ENCODE assay signal across 12 cellular contexts in the genomic region with DNA sequence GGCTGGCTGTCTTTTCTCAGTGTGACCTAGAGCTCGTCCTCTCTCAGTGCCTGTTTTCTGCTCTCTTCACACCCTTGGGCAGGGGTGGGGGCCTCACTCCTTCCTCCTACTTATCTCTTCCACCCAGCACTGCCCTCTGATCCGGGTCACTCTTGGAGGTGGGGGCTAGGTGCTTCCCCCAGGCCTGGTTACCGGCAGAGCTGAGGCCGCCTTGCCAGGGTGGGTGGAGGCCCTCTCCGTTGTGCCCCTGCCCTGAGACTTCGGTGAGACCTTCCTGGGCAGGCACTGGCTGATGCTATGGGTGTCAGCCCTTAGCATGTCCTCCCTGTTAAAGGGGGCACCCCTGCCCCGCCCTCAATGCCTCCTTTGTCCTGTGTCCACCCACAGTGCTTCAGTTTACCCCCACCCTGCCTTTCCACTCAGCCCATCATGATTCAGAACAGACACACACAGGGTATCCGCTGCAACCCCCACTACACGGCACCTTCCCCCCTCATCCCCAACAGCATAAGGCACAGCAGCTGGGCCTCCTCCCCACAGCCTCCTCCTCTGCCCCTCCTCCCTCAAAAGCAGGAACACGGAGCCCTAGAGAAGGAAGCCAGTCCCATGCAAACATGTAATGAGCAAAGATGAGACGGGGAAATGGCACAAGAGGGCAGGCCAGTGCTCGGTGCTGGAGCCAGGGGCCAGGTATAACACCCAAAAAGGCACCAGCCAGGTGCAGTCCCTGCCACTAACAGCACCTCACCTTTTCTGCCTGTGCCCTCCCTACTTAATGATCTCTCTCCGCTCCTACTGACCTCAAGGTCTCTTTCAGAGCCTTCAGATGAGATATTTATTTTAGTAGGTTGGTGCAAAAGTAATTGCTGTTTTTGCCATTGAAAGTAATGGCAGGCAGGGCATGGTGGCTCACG. TPM values are rescaled to one million over a fixed set of nuclear protein-coding genes. Genes with fewer than 3 reads are reported as not detected.
DNase-seq lines count a peak whose midpoint lies in the region; ATAC-seq and TF ChIP-seq lines count a peak whose summit lies in the region.
"Had no signal": no experiment of that assay in that cellular context is flagged by ENCODE, and none has a peak within 500 bp of the region (broad histone marks: within the 10 kb centered on the region; RNA-seq: fewer than 3 reads in every experiment).

No MANE protein-coding gene starts in this region.

- H3K27me3 ChIP-seq in DND-41 (ENCODE audit: insufficient read depth, low read length, poor library complexity) (no peaks in the 10 kb centered on the region), left lung (peaks cover 8 to 24% of the 10 kb centered on the region in 2 donors)

- H3K27ac ChIP-seq in DND-41 (ENCODE audit: low read length) (no peak overlapping the region), left lung (no peak overlapping the region)
- H3K27ac ChIP-seq: tibial artery had no signal

- H3K4me3 ChIP-seq in DND-41 (ENCODE audit: low read depth in 1 of 2, low read length in 2 of 2) (no peak overlapping the region), left lung (no peak overlapping the region)
- H3K4me3 ChIP-seq: lung, tibial artery had no signal

- H4K20me1 ChIP-seq in DND-41 (ENCODE audit: insufficient read depth, low read length), result no peaks in the 10 kb centered on the region

- no peak overlapping the region for H3K9ac ChIP-seq in DND-41 (ENCODE audit: low read depth, low read length)

- ATAC-seq in DND-41 (ENCODE audit: insufficient read depth, low read depth) (peak; percentile 19; the same call in 1 of the 3 replicates), left lung (peak; percentile 12), HG03521 (IDR thresholded peaks at IDR 0.05; ENCODE audit: unreplicated experiment) (no peak), HG02981 (IDR thresholded peaks at IDR 0.05; ENCODE audit: unreplicated experiment) (no peak)

- H3K4me2 ChIP-seq in DND-41 (ENCODE audit: insufficient read depth, low read length), result no peak overlapping the region

- H3K36me3 ChIP-seq in DND-41 (ENCODE audit: insufficient read depth, low read length), result no peaks in the 10 kb centered on the region
- H3K36me3 ChIP-seq in left lung, result peaks cover 0 to 4% of the 10 kb centered on the region in 2 donors

- H3K79me2 ChIP-seq in DND-41 (ENCODE audit: insufficient read depth, low read length), result no peaks in the 10 kb centered on the region

- H3K4me1 ChIP-seq in DND-41 (ENCODE audit: insufficient read depth, low read length), result no peaks in the 10 kb centered on the region
- H3K4me1 ChIP-seq in left lung, result peaks cover 0 to 37% of the 10 kb centered on the region in 2 donors

- no peaks in the 10 kb centered on the region for H3K9me3 ChIP-seq in DND-41 (ENCODE audit: insufficient read depth, low read length, severe bottlenecking)
- H3K9me3 ChIP-seq in left lung, result no peaks in the 10 kb centered on the region
- H3K9me3 ChIP-seq: tibial artery had no signal

- DNase-seq in DND-41 (no peak), NCI-H82 treated with DMSO at 0.1 percent for 48 hours (lab: John Stamatoyannopoulos, UW; ENCODE audit: unreplicated experiment) (peak; percentile 30), left lung (peak in 1 of 2 donors; percentile 71)
- no peak for DNase-seq in activated effector memory CD4-positive, alpha-beta T cell treated with anti-CD3 and anti-CD28 coated beads, Interleukin-2, amount 50 U/mL, for 16 hours
- DNase-seq: activated CD4-positive, alpha-beta memory T cell treated with anti-CD3 and anti-CD28 coated beads, Interleukin-2, amount 10 ng/mL, durations not matched to agents 7 days and 5 days; activated naive CD8-positive, alpha-beta T cell treated with anti-CD3 and anti-CD28 coated beads, Interleukin-2, amount 10 ng/mL, durations not matched to agents 7 days and 5 days; dermis blood vessel endothelial cell; tibial artery had no signal

- no peak overlapping the region for H2AFZ ChIP-seq in DND-41 (ENCODE audit: low read depth, low read length)

- intact Hi-C loops in left lung (cut with DNase I), result no loop called here

- TF ChIP-seq CTCF in DND-41 (IDR thresholded peaks at IDR 0.05; ENCODE audit: borderline replicate concordance, extremely low read depth, low read length, poor library complexity, severe bottlenecking) (no peak), left lung (IDR thresholded peaks at IDR 0.05) (no peak)

RNA-seq across cellular contexts. Expression of gene ZGLP1, which starts 9.8 kb away (rescaled TPM):
- 1 to 10 TPM; 2.8 to 7.8 TPM for total RNA-seq in left lung

RNA-seq across cellular contexts. Expression of gene ICAM5, which starts 10.1 kb away (rescaled TPM):
- total RNA-seq in left lung, result 10 to 100 TPM; 10.2 to 25.7 TPM
- total RNA-seq: progenitor cell of endocrine pancreas had no signal

RNA-seq across cellular contexts. Expression of gene ICAM4, which starts 13.0 kb away (rescaled TPM):
- total RNA-seq in left lung, result 10 to 100 TPM in 1 of 2 donors, 1 to 10 TPM in 1; 4.5 to 17.9 TPM
- total RNA-seq: progenitor cell of endocrine pancreas had no signal

RNA-seq across cellular contexts. Expression of gene FDX2, which starts 16.0 kb away (rescaled TPM):
- total RNA-seq in left lung, result 10 to 100 TPM; 19.8 to 25.4 TPM

RNA-seq across cellular contexts. Expression of gene ICAM1, which starts 28.9 kb away (rescaled TPM):
- total RNA-seq in left lung, result 100 to 1,000 TPM; 149 to 497 TPM

Comparison
In these comparisons a context has a peak if more than half of its experiments do, and no peak if none do; other contexts are left out.
1. ATAC-seq: peak in DND-41 (single experiment) and left lung (single experiment); none in HG03521 (single experiment) and HG02981 (single experiment).